2 cellular contexts compared by ENCODE assay signal in the genomic region with DNA sequence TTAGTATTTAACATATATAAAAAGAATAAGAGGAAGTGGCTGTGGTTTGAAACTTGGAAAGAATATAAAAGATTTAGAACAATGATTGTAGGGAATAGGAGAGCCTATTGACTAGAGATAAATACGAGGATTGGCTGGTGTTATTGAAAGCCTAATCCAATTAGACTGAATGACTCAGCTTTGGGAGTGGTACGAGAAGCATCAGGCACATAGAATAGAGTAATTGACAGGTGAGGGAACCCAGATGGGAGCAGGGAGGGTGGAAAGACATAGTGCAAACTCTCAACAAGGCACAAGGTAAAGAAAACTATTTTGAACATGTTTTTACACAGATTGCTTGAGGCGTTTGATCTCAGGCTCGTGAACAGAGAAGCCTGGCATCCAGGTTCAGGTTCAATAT.
TF ChIP-seq lines count a peak whose summit lies in the region.

No MANE protein-coding gene starts in this region.

TF ChIP-seq in SK-N-SH treated with all-trans-retinoic acid at 6 μM for 48 hours, 23 proteins besides CTCF, POLR2A, EP300 and RAD21 (continued from another document):
- TF ChIP-seq, protein P1, sequence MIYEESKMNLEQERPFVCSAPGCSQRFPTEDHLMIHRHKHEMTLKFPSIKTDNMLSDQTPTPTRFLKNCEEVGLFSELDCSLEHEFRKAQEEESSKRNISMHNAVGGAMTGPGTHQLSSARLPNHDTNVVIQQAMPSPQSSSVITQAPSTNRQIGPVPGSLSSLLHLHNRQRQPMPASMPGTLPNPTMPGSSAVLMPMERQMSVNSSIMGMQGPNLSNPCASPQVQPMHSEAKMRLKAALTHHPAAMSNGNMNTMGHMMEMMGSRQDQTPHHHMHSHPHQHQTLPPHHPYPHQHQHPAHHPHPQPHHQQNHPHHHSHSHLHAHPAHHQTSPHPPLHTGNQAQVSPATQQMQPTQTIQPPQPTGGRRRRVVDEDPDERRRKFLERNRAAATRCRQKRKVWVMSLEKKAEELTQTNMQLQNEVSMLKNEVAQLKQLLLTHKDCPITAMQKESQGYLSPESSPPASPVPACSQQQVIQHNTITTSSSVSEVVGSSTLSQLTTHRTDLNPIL (CRISPR knock-in tag; IDR thresholded peaks at IDR 0.05; ENCODE audit: low read depth): no peak
- TF ChIP-seq BACH2 (CRISPR knock-in tag; IDR thresholded peaks at IDR 0.05; ENCODE audit: borderline replicate concordance): no peak

TF ChIP-seq in SK-N-SH, 30 proteins besides CTCF, POLR2A, EP300 and RAD21 (continued from another document):
- no peak for TF ChIP-seq REST (IDR thresholded peaks at IDR 0.05; ENCODE audit: low read depth, low read length)
- no peak for TF ChIP-seq EZH2phosphoT487 (IDR thresholded peaks at IDR 0.05; ENCODE audit: borderline replicate concordance, low read depth)
- TF ChIP-seq YY1 (IDR thresholded peaks at IDR 0.05; ENCODE audit: low read depth): no peak
- TF ChIP-seq ZBTB33 (IDR thresholded peaks at IDR 0.05; ENCODE audit: borderline replicate concordance, low read depth): no peak
- TF ChIP-seq ELF1 (IDR thresholded peaks at IDR 0.05): no peak
